Comparison of ENCODE assay signal across 21 cellular contexts in genomic region chr4:2388430-2389182, GRCh38. TPM values are rescaled to one million over a fixed set of nuclear protein-coding genes. Genes with fewer than 3 reads are reported as not detected.
DNase-seq lines count a peak whose midpoint lies in the region; ATAC-seq and TF ChIP-seq lines count a peak whose summit lies in the region.
"Had no signal": no experiment of that assay in that cellular context is flagged by ENCODE, and none has a peak within 500 bp of the region (broad histone marks: within the 10 kb centered on the region; RNA-seq: fewer than 3 reads in every experiment).

No MANE protein-coding gene starts in this region.

- DNase-seq in H9 = no peak
- DNase-seq in WERI-Rb-1 = peak; percentile 87
- peak; percentile 36 for DNase-seq in fibroblast of mammary gland (ENCODE audit: low read depth)
- DNase-seq in stimulated activated effector memory CD8-positive, alpha-beta T cell treated with anti-CD3 and anti-CD28 coated beads, Interleukin-12 subunit alpha, Interleukin-12 subunit beta, amount 100 ng/mL, for 72 hours (ENCODE audit: low spot score in 2 of 2) = no peak
- no peak for DNase-seq in trophoblast cell
- no peak for DNase-seq in SK-N-DZ (ENCODE audit: low spot score)
- DNase-seq in NCI-H748 treated with DMSO at 0.1 percent for 48 hours (lab: John Stamatoyannopoulos, UW) = no peak
- DNase-seq: activated CD4-positive, alpha-beta memory T cell treated with anti-CD3 and anti-CD28 coated beads, Interleukin-2, amount 10 ng/mL, durations not matched to agents 7 days and 5 days; activated naive CD8-positive, alpha-beta T cell treated with anti-CD3 and anti-CD28 coated beads, Interleukin-2, amount 10 ng/mL, durations not matched to agents 7 days and 5 days; activated T-cell treated with anti-CD3 and anti-CD28 coated beads, Interleukin-2, amount 50 U/mL, for 48 hours; DMS153; H7; NCI-H1105 treated with DMSO at 0.1 percent for 48 hours; NCI-H526 treated with DMSO at 0.1 percent for 48 hours; PC-9; thyroid gland had no signal

- H4K20me1 ChIP-seq in H9 (ENCODE audit: control insufficient read depth, insufficient read depth, insufficient read length) = peaks cover 2% of the 10 kb centered on the region
- H4K20me1 ChIP-seq: BLaER1 had no signal

- H4K91ac ChIP-seq in H9 (ENCODE audit: insufficient read length, low read depth, low read length) (no peak overlapping the region), trophoblast cell (ENCODE audit: low read depth, low read length) (no peak overlapping the region)

- H3K23ac ChIP-seq in H9 (ENCODE audit: insufficient read length, low read depth, low read length) = no peak overlapping the region
- no peak overlapping the region for H3K23ac ChIP-seq in trophoblast cell (ENCODE audit: low read length)

- H3K9me3 ChIP-seq in H9 (ENCODE audit: control insufficient read depth, low read depth, low read length) (no peaks in the 10 kb centered on the region), WERI-Rb-1 (ENCODE audit: severe bottlenecking) (no peaks in the 10 kb centered on the region), trophoblast cell (ENCODE audit: insufficient read depth, low read depth, low read length) (peaks cover 2% of the 10 kb centered on the region)
- H3K9me3 ChIP-seq: BLaER1, thyroid gland had no signal

- H2BK15ac ChIP-seq in H9 (ENCODE audit: low read depth, low read length) = no peak overlapping the region

- H3K18ac ChIP-seq in H9 (ENCODE audit: insufficient read length, low read depth, low read length) = no peak overlapping the region
- no peak overlapping the region for H3K18ac ChIP-seq in trophoblast cell (ENCODE audit: low read length)

- H3K79me1 ChIP-seq in H9 (ENCODE audit: insufficient read depth, low read depth, low read length, poor library complexity, severe bottlenecking) = no peaks in the 10 kb centered on the region
- H3K79me1 ChIP-seq in trophoblast cell (ENCODE audit: low read length) = no peaks in the 10 kb centered on the region

- H3K23me2 ChIP-seq in H9 (ENCODE audit: insufficient read length, low read depth, low read length, poor library complexity, severe bottlenecking) = peaks cover 2% of the 10 kb centered on the region

- H4K12ac ChIP-seq in trophoblast cell (ENCODE audit: low read depth, low read length) = no peak overlapping the region

- no peak overlapping the region for H3K4me2 ChIP-seq in H9 (ENCODE audit: insufficient read depth, insufficient read length, low read length)
- no peak overlapping the region for H3K4me2 ChIP-seq in trophoblast cell (ENCODE audit: low read length)
- H3K4me2 ChIP-seq: BLaER1, PC-9, smooth muscle cell had no signal

- no CpG with 5 or more reads among the region's 9 CpGs for WGBS in H9 (ENCODE audit: extremely low coverage, insufficient read length, low lambda C conversion rate)
- no CpG with 5 or more reads among the region's 9 CpGs for WGBS in trophoblast cell (ENCODE audit: extremely low coverage, insufficient coverage, insufficient read length)

- H2BK5ac ChIP-seq in H9 (ENCODE audit: insufficient read length, low read length) = no peak overlapping the region
- no peak overlapping the region for H2BK5ac ChIP-seq in trophoblast cell (ENCODE audit: low read depth, low read length, poor library complexity)

- H3K4me3 Mint-ChIP-seq in H9 = no peak overlapping the region
- H3K4me3 Mint-ChIP-seq in stimulated activated effector memory CD8-positive, alpha-beta T cell treated with anti-CD3 and anti-CD28 coated beads, Interleukin-12 subunit alpha, Interleukin-12 subunit beta, amount 100 ng/mL, for 72 hours = no peak overlapping the region
- H3K4me3 Mint-ChIP-seq: activated CD4-positive, alpha-beta memory T cell treated with anti-CD3 and anti-CD28 coated beads, Interleukin-2, amount 10 ng/mL, durations not matched to agents 7 days and 5 days; activated naive CD8-positive, alpha-beta T cell treated with anti-CD3 and anti-CD28 coated beads, Interleukin-2, amount 10 ng/mL, durations not matched to agents 7 days and 5 days had no signal

- no peak overlapping the region for H4K5ac ChIP-seq in H9 (ENCODE audit: insufficient read length, low read depth, low read length)

- peak overlapping the region; percentile 4; the same call in 1 of the 2 replicates for H3K4me3 ChIP-seq in WERI-Rb-1 (ENCODE audit: low read depth, low read length)
- no peak overlapping the region for H3K4me3 ChIP-seq in fibroblast of mammary gland (ENCODE audit: control insufficient read depth, low read depth, low read length)
- no peak overlapping the region for H3K4me3 ChIP-seq in trophoblast cell (ENCODE audit: low read depth, low read length)
- H3K4me3 ChIP-seq: BLaER1, PC-9, smooth muscle cell, thyroid gland had no signal

- peaks cover 42 to 48% of the 10 kb centered on the region in 2 experiments for H3K4me1 Mint-ChIP-seq in H9
- peaks cover 53% of the 10 kb centered on the region for H3K4me1 Mint-ChIP-seq in stimulated activated effector memory CD8-positive, alpha-beta T cell treated with anti-CD3 and anti-CD28 coated beads, Interleukin-12 subunit alpha, Interleukin-12 subunit beta, amount 100 ng/mL, for 72 hours

- no peak overlapping the region for H2AK5ac ChIP-seq in H9 (ENCODE audit: insufficient read length, low read length)
- no peak overlapping the region for H2AK5ac ChIP-seq in trophoblast cell (ENCODE audit: low read length)

- no peak overlapping the region for H3T11ph ChIP-seq in H9 (ENCODE audit: low read length)

- no peaks in the 10 kb centered on the region for H3K36me3 ChIP-seq in WERI-Rb-1
- H3K36me3 ChIP-seq in trophoblast cell (ENCODE audit: control insufficient read depth in 1 of 2, insufficient read depth in 2 of 2, low read length in 2 of 2) = no peaks in the 10 kb centered on the region
- H3K36me3 ChIP-seq: BLaER1, thyroid gland had no signal

- H3K27me3 Mint-ChIP-seq in H9 (ENCODE audit: low read depth) = peaks cover 16% of the 10 kb centered on the region
- H3K27me3 Mint-ChIP-seq: activated CD4-positive, alpha-beta memory T cell treated with anti-CD3 and anti-CD28 coated beads, Interleukin-2, amount 10 ng/mL, durations not matched to agents 7 days and 5 days had no signal

- H2BK120ac ChIP-seq in H9 (ENCODE audit: low read depth, low read length, poor library complexity, severe bottlenecking) (no peak overlapping the region), trophoblast cell (ENCODE audit: insufficient read depth, low read length, poor library complexity) (no peak overlapping the region)

- H3K14ac ChIP-seq in H9 (ENCODE audit: insufficient read depth, low read length) (peak overlapping the region; percentile 39; the same call in 1 of the 2 replicates), trophoblast cell (ENCODE audit: low read length) (no peak overlapping the region)

- H4K8ac ChIP-seq in H9 (replicated peaks; ENCODE audit: insufficient read length, low read depth, low read length) = no peak overlapping the region
- H4K8ac ChIP-seq in trophoblast cell (ENCODE audit: low read depth, low read length) = no peak overlapping the region

- H3K4me1 ChIP-seq in H9 (ENCODE audit: insufficient read depth, low read length) = peaks cover 8% of the 10 kb centered on the region; the same call in 1 of the 2 replicates
- peaks cover 2% of the 10 kb centered on the region in 2 experiments for H3K4me1 ChIP-seq in trophoblast cell (ENCODE audit: control insufficient read depth in 1 of 2, insufficient read depth in 2 of 2, low read length in 2 of 2)
- H3K4me1 ChIP-seq: parathyroid adenoma had no signal

- no peaks in the 10 kb centered on the region for H3K79me2 ChIP-seq in H9 (ENCODE audit: insufficient read depth, low read length)
- H3K79me2 ChIP-seq in trophoblast cell (ENCODE audit: control insufficient read depth, insufficient read depth, low read length, poor library complexity) = no peaks in the 10 kb centered on the region
- H3K79me2 ChIP-seq: parathyroid adenoma had no signal

- no peak overlapping the region for H3K56ac ChIP-seq in H9 (ENCODE audit: insufficient read length, low read depth, low read length)

- H3K9me3 Mint-ChIP-seq in H9 = no peaks in the 10 kb centered on the region; a peak in 1 of 5 replicates
- H3K9me3 Mint-ChIP-seq in stimulated activated effector memory CD8-positive, alpha-beta T cell treated with anti-CD3 and anti-CD28 coated beads, Interleukin-12 subunit alpha, Interleukin-12 subunit beta, amount 100 ng/mL, for 72 hours = no peaks in the 10 kb centered on the region
- H3K9me3 Mint-ChIP-seq: activated CD4-positive, alpha-beta memory T cell treated with anti-CD3 and anti-CD28 coated beads, Interleukin-2, amount 10 ng/mL, durations not matched to agents 7 days and 5 days; activated naive CD8-positive, alpha-beta T cell treated with anti-CD3 and anti-CD28 coated beads, Interleukin-2, amount 10 ng/mL, durations not matched to agents 7 days and 5 days had no signal

- no peak overlapping the region for H2BK20ac ChIP-seq in H9 (ENCODE audit: low read depth, low read length, poor library complexity, severe bottlenecking)

- peak overlapping the region in 1 of 3 experiments; percentile 73; a peak in 1 of 7 replicates for H3K27ac Mint-ChIP-seq in H9
- peak overlapping the region; percentile 48 for H3K27ac Mint-ChIP-seq in stimulated activated effector memory CD8-positive, alpha-beta T cell treated with anti-CD3 and anti-CD28 coated beads, Interleukin-12 subunit alpha, Interleukin-12 subunit beta, amount 100 ng/mL, for 72 hours
- H3K27ac Mint-ChIP-seq: activated CD4-positive, alpha-beta memory T cell treated with anti-CD3 and anti-CD28 coated beads, Interleukin-2, amount 10 ng/mL, durations not matched to agents 7 days and 5 days; activated naive CD8-positive, alpha-beta T cell treated with anti-CD3 and anti-CD28 coated beads, Interleukin-2, amount 10 ng/mL, durations not matched to agents 7 days and 5 days had no signal

- no peaks in the 10 kb centered on the region; a peak in 1 of 7 replicates for H3K36me3 Mint-ChIP-seq in H9 (ENCODE audit: insufficient read depth in 1 of 3, low read depth in 3 of 3)
- peaks cover 8% of the 10 kb centered on the region for H3K36me3 Mint-ChIP-seq in stimulated activated effector memory CD8-positive, alpha-beta T cell treated with anti-CD3 and anti-CD28 coated beads, Interleukin-12 subunit alpha, Interleukin-12 subunit beta, amount 100 ng/mL, for 72 hours
- H3K36me3 Mint-ChIP-seq: activated naive CD8-positive, alpha-beta T cell treated with anti-CD3 and anti-CD28 coated beads, Interleukin-2, amount 10 ng/mL, durations not matched to agents 7 days and 5 days had no signal

- ATAC-seq in stimulated activated effector memory CD8-positive, alpha-beta T cell treated with anti-CD3 and anti-CD28 coated beads, Interleukin-12 subunit alpha, Interleukin-12 subunit beta, amount 100 ng/mL, for 72 hours = no peak

- H2AFZ ChIP-seq in H9 (ENCODE audit: low read length) (no peak overlapping the region), trophoblast cell (ENCODE audit: insufficient read depth, low read length, poor library complexity) (no peak overlapping the region)
- H2AFZ ChIP-seq: parathyroid adenoma, PC-9 had no signal

- no peak overlapping the region for H2BK12ac ChIP-seq in H9 (ENCODE audit: insufficient read length, low read depth, low read length)
- no peak overlapping the region for H2BK12ac ChIP-seq in trophoblast cell (ENCODE audit: low read length)

- H3K27me3 ChIP-seq in H9 (ENCODE audit: insufficient read depth, low read length) (no peaks in the 10 kb centered on the region), WERI-Rb-1 (ENCODE audit: insufficient read depth, low read depth, severe bottlenecking) (no peaks in the 10 kb centered on the region), trophoblast cell (ENCODE audit: insufficient read depth, low read length) (no peaks in the 10 kb centered on the region)
- H3K27me3 ChIP-seq: thyroid gland had no signal

- no peak overlapping the region for H3K4ac ChIP-seq in H9 (ENCODE audit: low read depth, low read length)
- no peak overlapping the region for H3K4ac ChIP-seq in trophoblast cell (ENCODE audit: low read depth, low read length)

- H3K9ac ChIP-seq in H9 (ENCODE audit: extremely low read depth, insufficient read length, low read length) (no peak overlapping the region), trophoblast cell (ENCODE audit: low read length) (no peak overlapping the region)
- H3K9ac ChIP-seq: BLaER1, parathyroid adenoma had no signal

- H3K27ac ChIP-seq in H9 (ENCODE audit: insufficient read length, low read depth, low read length) (no peak overlapping the region), WERI-Rb-1 (peak overlapping the region; percentile 58), trophoblast cell (ENCODE audit: low read depth, low read length) (no peak overlapping the region)
- H3K27ac ChIP-seq: BLaER1, parathyroid adenoma, PC-9, thyroid gland had no signal

- TF ChIP-seq CTCF in H9 (conservative IDR thresholded peaks at IDR 0.05) (no peak), WERI-Rb-1 (IDR thresholded peaks at IDR 0.05; ENCODE audit: low read depth, low read length) (no peak), fibroblast of mammary gland (conservative IDR thresholded peaks at IDR 0.05; ENCODE audit: control insufficient read depth, insufficient read depth, low read depth, low read length) (no peak)

RNA-seq across cellular contexts. Expression of gene ZFYVE28, which starts 29.8 kb away (rescaled TPM):
- total RNA-seq in H9 (2021) = 0.98 and 1.2 TPM in 2 replicates
- 0.03 and 0.10 TPM in 2 replicates for polyA plus RNA-seq in trophoblast cell (2013)
- polyA plus RNA-seq in SK-N-DZ (2014; cell fraction: cytosol; rRNA removed) = 0.77 TPM in 1 of 2 replicates, not detected in the other
- polyA plus RNA-seq in SK-N-DZ (2014; cell fraction: nucleus; rRNA removed) = 0.91 TPM in 1 of 2 replicates, not detected in the other
- polyA plus RNA-seq: smooth muscle cell had no signal

RNA-seq across cellular contexts. Expression of gene CFAP99, which starts 30.1 kb away (rescaled TPM):
- total RNA-seq in H9 (2021) = 0.13 and 0.35 TPM in 2 replicates
- not detected in 2 replicates for polyA plus RNA-seq in trophoblast cell (2013)
- not detected in 2 replicates for polyA plus RNA-seq in SK-N-DZ (2014; cell fraction: cytosol; rRNA removed)
- not detected in 2 replicates for polyA plus RNA-seq in SK-N-DZ (2014; cell fraction: nucleus; rRNA removed)
- total RNA-seq: bronchial epithelial cell, frontal cortex, H7, smooth muscle cell had no signal
- polyA plus RNA-seq: smooth muscle cell had no signal

Comparison
In these comparisons a context has a peak if more than half of its experiments do, and no peak if none do; other contexts are left out.
1. DNase-seq: peak in WERI-Rb-1 (single experiment) and fibroblast of mammary gland (single experiment); none in H9 (single experiment), stimulated activated effector memory CD8-positive, alpha-beta T cell treated with anti-CD3 and anti-CD28 coated beads, Interleukin-12 subunit alpha, Interleukin-12 subunit beta, amount 100 ng/mL, for 72 hours (0 of 2), trophoblast cell (0 of 2), SK-N-DZ (single experiment) and NCI-H748 treated with DMSO at 0.1 percent for 48 hours (single experiment).